19 cellular contexts compared by ENCODE assay signal in genomic region chr2:98308068-98308467, GRCh38. TPM values are rescaled to one million over a fixed set of nuclear protein-coding genes. Genes with fewer than 3 reads are reported as not detected.
DNase-seq lines count a peak whose midpoint lies in the region; ATAC-seq and TF ChIP-seq lines count a peak whose summit lies in the region.
"Had no signal": no experiment of that assay in that cellular context is flagged by ENCODE, and none has a peak within 500 bp of the region (broad histone marks: within the 10 kb centered on the region; RNA-seq: fewer than 3 reads in every experiment).

No MANE protein-coding gene starts in this region.

- peaks cover 93% of the 10 kb centered on the region for H3K27me3 ChIP-seq in PC-9 (ENCODE audit: insufficient read depth, low read depth)
- H3K27me3 ChIP-seq in prostate gland (replicated peaks; ENCODE audit: insufficient read depth) = no peaks in the 10 kb centered on the region

- TF ChIP-seq CTCF in PC-9 (conservative IDR thresholded peaks at IDR 0.05) (no peak), prostate gland (IDR thresholded peaks at IDR 0.05) (no peak)

- TF ChIP-seq POLR2A in prostate gland (IDR thresholded peaks at IDR 0.05) = no peak

- POLR2A ChIA-PET in PC-9 (lab: Charles Lee; ENCODE audit: unreplicated experiment) = no interaction called here

- CTCF ChIA-PET in PC-9 (lab: Charles Lee) = no interaction called here

- peak overlapping the region; percentile 29; the same call in 1 of the 2 replicates for H2AFZ ChIP-seq in PC-9

- WGBS in prostate gland = 36% methylated on average over 8 of the region's 8 CpGs

- intact Hi-C loops in PC-9 (cut with micrococcal nuclease; ENCODE audit: unreplicated experiment) (no loop called here), prostate gland (cut with DNase I) (no loop called here)

- H3K4me1 ChIP-seq in PC-9 (replicated peaks; ENCODE audit: insufficient read depth) (no peaks in the 10 kb centered on the region), prostate gland (replicated peaks) (no peaks in the 10 kb centered on the region)

- no peak overlapping the region for H3K4me3 ChIP-seq in PC-9
- no peak overlapping the region for H3K4me3 ChIP-seq in prostate gland

- H3K9me2 ChIP-seq in PC-9 (ENCODE audit: insufficient read depth) = no peaks in the 10 kb centered on the region
- H3K9me2 ChIP-seq: SK-N-SH had no signal

- no peak for ATAC-seq in GM21390 (IDR thresholded peaks at IDR 0.05; ENCODE audit: unreplicated experiment)
- ATAC-seq: natural killer cell treated with Interleukin-12 subunit alpha and Interleukin-12 subunit beta and Interleukin-15 and Interleukin-18, amount 100 ng/mL, for 72 hours; sciatic nerve had no signal

- H4K20me1 ChIP-seq in PC-9 (ENCODE audit: insufficient read depth) = no peaks in the 10 kb centered on the region

- BruUV-seq in PC-9 (replicated peaks; lab: Mats Ljungman, UMichigan) = no TSS peak

- H3K4me2 ChIP-seq in PC-9 = peak overlapping the region; percentile 15; the same call in 1 of the 2 replicates
- H3K4me2 ChIP-seq: SK-N-SH had no signal

- no peaks in the 10 kb centered on the region for H3K79me2 ChIP-seq in PC-9 (ENCODE audit: low read depth)

- H3K36me3 ChIP-seq in PC-9 (ENCODE audit: low read depth) = no peaks in the 10 kb centered on the region
- no peaks in the 10 kb centered on the region for H3K36me3 ChIP-seq in prostate gland
- H3K36me3 ChIP-seq: WERI-Rb-1 had no signal

- DNase-seq in EH (ENCODE audit: low read depth) = peak; percentile 37
- DNase-seq in PC-9 = no peak
- peak; percentile 53 for DNase-seq in fibroblast of peridontal ligament (ENCODE audit: extremely low read depth)
- peak; percentile 24 for DNase-seq in prostate gland (ENCODE audit: low spot score)
- no peak for DNase-seq in medulla oblongata (ENCODE audit: extremely low spot score)
- no peak for DNase-seq in activated naive CD4-positive, alpha-beta T cell treated with anti-CD3 and anti-CD28 coated beads, Interleukin-2, amount 50 U/mL, for 16 hours
- DNase-seq: activated CD8-positive, alpha-beta memory T cell treated with anti-CD3 and anti-CD28 coated beads, Interleukin-2, amount 50 U/mL, for 48 hours; activated naive CD8-positive, alpha-beta T cell treated with anti-CD3 and anti-CD28 coated beads, Interleukin-2, amount 10 ng/mL, durations not matched to agents 7 days and 5 days; glutamatergic neuron; GOT3; Kasumi-1; NK-92 treated with Interleukin-12 subunit alpha and Interleukin-12 subunit beta, amount 100 ng/mL, for 24 hours; RPMI8226; SK-N-SH; WERI-Rb-1 had no signal

- H3K9me3 ChIP-seq in PC-9 (ENCODE audit: insufficient read depth, low read depth) = no peaks in the 10 kb centered on the region
- H3K9me3 ChIP-seq in prostate gland = no peaks in the 10 kb centered on the region
- H3K9me3 ChIP-seq: SK-N-SH had no signal

- H3K27ac ChIP-seq in PC-9 (no peak overlapping the region), prostate gland (peak overlapping the region; percentile 47 to 64)
- H3K27ac ChIP-seq: WERI-Rb-1 had no signal

- no peaks in the 10 kb centered on the region for H3F3A ChIP-seq in PC-9 (ENCODE audit: insufficient read depth, low read depth)

RNA-seq across cellular contexts. Expression of gene CNGA3, which starts 38.2 kb away (rescaled TPM):
- total RNA-seq in PC-9 (2021) (not detected in 2 replicates), prostate gland (1 to 10 TPM in 1 of 2 donors, not detected in 1; 1.1 TPM)
- total RNA-seq: activated naive CD8-positive, alpha-beta T cell treated with anti-CD3 and anti-CD28 coated beads, Interleukin-2, amount 10 ng/mL, durations not matched to agents 7 days and 5 days; B cell; natural killer cell treated with Interleukin-12 subunit alpha and Interleukin-12 subunit beta and Interleukin-15 and Interleukin-18, amount 100 ng/mL, for 72 hours; sciatic nerve had no signal

Comparison
In these comparisons a context has a peak if more than half of its experiments do, and no peak if none do; other contexts are left out.
1. DNase-seq: peak in EH (single experiment), fibroblast of peridontal ligament (single experiment) and prostate gland (single experiment); none in PC-9 (0 of 2), medulla oblongata (single experiment) and activated naive CD4-positive, alpha-beta T cell treated with anti-CD3 and anti-CD28 coated beads, Interleukin-2, amount 50 U/mL, for 16 hours (single experiment).